Comparison of ENCODE assay signal across 23 cellular contexts in the genomic region with DNA sequence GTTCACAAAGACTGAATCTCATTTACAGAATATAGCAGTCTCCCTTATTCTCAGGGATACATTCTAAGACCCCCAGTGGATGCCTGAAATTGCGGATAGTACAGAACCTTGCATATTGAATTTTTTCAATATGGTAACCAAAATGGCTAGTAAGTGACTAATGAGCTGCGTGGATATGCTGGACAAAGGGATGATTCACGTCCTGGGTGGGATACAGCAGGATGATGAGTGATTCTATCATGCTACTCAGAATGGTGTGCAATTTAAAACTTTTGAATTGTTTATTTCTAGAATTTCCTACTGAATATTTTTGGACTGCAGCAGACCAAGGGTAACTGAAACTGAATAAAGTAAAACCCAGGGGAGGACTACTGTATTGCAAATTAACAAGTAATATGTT.
DNase-seq lines count a peak whose midpoint lies in the region; ATAC-seq and TF ChIP-seq lines count a peak whose summit lies in the region.
"Had no signal": no experiment of that assay in that cellular context is flagged by ENCODE, and none has a peak within 500 bp of the region (broad histone marks: within the 10 kb centered on the region; RNA-seq: fewer than 3 reads in every experiment).

No MANE protein-coding gene starts in this region.

- CTCF ChIA-PET in IMR-90 (lab: Yijun Ruan, JAX), result no interaction called here

- H3K9me3 ChIP-seq in IMR-90 (ENCODE audit: control insufficient read depth, insufficient read depth, low read length), result no peaks in the 10 kb centered on the region
- H3K9me3 ChIP-seq: adrenal gland, vagina had no signal

- no peak overlapping the region for H4K91ac ChIP-seq in IMR-90 (ENCODE audit: insufficient read depth, low read depth, low read length)

- dilution Hi-C loops in IMR-90 (cut with HindIII; ENCODE audit: low sequenced_read_pairs, unreplicated experiment), result no loop called here

- no peak overlapping the region; the same call in 1 of the 2 replicates for H3K4ac ChIP-seq in IMR-90 (ENCODE audit: low read depth, low read length)

- DNase-seq in Daoy (ENCODE audit: low read depth), result peak; percentile 1
- DNase-seq in IMR-90, result peak; percentile 71
- peak; percentile 28 for DNase-seq in brain microvascular endothelial cell
- DNase-seq in kidney tubule cell (ENCODE audit: low spot score), result peak; percentile 7
- no peak for DNase-seq in cardiac septum (ENCODE audit: low spot score)
- no peak for DNase-seq in activated naive CD8-positive, alpha-beta T cell treated with anti-CD3 and anti-CD28 coated beads, Interleukin-2, amount 50 U/mL, for 24 hours
- DNase-seq in stimulated activated CD4-positive, alpha-beta T cell treated with anti-CD3 and anti-CD28 coated beads, Interleukin-15, amount 100 ng/mL, for 24 hours, result no peak
- DNase-seq: activated CD8-positive, alpha-beta memory T cell treated with anti-CD3 and anti-CD28 coated beads for 24 hours; adrenal gland; C1 segment of cervical spinal cord; cerebellar nuclear complex; effector memory CD8-positive, alpha-beta T cell; left cardiac atrium; NCI-H2029 treated with DMSO at 0.1 percent for 48 hours; NCI-H524 treated with DMSO at 0.1 percent for 48 hours; SHP77 treated with DMSO at 0.1 percent for 48 hours; small intestine; stimulated activated CD4-positive, alpha-beta T cell treated with anti-CD3 and anti-CD28 coated beads, Interleukin-4, amount 100 ng/mL, for 24 hours; T-helper 2 cell had no signal

- H3K27ac ChIP-seq in IMR-90 (ENCODE audit: insufficient read depth, low read length), result no peak overlapping the region
- no peak overlapping the region for H3K27ac ChIP-seq in brain microvascular endothelial cell
- H3K27ac ChIP-seq: adrenal gland, vagina had no signal

- intact Hi-C loops in IMR-90 (cut with micrococcal nuclease) (no loop called here), cardiac septum (cut with DNase I) (no loop called here)

- no peaks in the 10 kb centered on the region for H3K9me1 ChIP-seq in IMR-90 (ENCODE audit: insufficient read depth, low read length)

- H2BK120ac ChIP-seq in IMR-90 (ENCODE audit: low read depth, low read length), result 0 out of 2 replicates have a peak overlapping the region, but pooled peaks have one; percentile 8

- TF ChIP-seq POLR2A in IMR-90 (IDR thresholded peaks at IDR 0.05; ENCODE audit: low read depth, low read length), result no peak

- no peak overlapping the region for H4K5ac ChIP-seq in IMR-90 (ENCODE audit: low read depth, low read length)

- no peaks in the 10 kb centered on the region; the same call in 1 of the 2 replicates for H3K4me1 ChIP-seq in IMR-90 (ENCODE audit: control insufficient read depth, insufficient read depth, low read length)
- H3K4me1 ChIP-seq: adrenal gland, vagina had no signal

- H2AK9ac ChIP-seq in IMR-90 (replicated peaks; ENCODE audit: low read depth, low read length, poor library complexity), result no peak overlapping the region

- BruUV-seq in IMR-90 (replicated peaks; lab: Mats Ljungman, UMichigan), result no TSS peak

- peak overlapping the region; percentile 58; the same call in 1 of the 2 replicates for H3K4me2 ChIP-seq in IMR-90 (ENCODE audit: low read depth, low read length)

- WGBS in IMR-90 (ENCODE audit: extremely low coverage in 2 of 2, insufficient read length in 1 of 2), 2 experiments, result 5% methylated on average over 2 of the region's 3 CpGs; no CpG with 5 or more reads in 1 of the 2 experiments

- H3K4me3 ChIP-seq in IMR-90 (ENCODE audit: insufficient read depth, low read depth, low read length) (no peak overlapping the region), brain microvascular endothelial cell (ENCODE audit: low read depth, low read length) (no peak overlapping the region)
- H3K4me3 ChIP-seq: adrenal gland, vagina had no signal

- H3K4me1 Mint-ChIP-seq in activated naive CD8-positive, alpha-beta T cell treated with anti-CD3 and anti-CD28 coated beads, Interleukin-2, amount 50 U/mL, for 24 hours, result peaks cover 4% of the 10 kb centered on the region
- H3K4me1 Mint-ChIP-seq: activated T-helper 17 cell treated with anti-CD3 and anti-CD28 coated beads, Interleukin-2, amount 50 U/mL, for 72 hours; nephron had no signal

- no peaks in the 10 kb centered on the region for H3K9me3 Mint-ChIP-seq in activated naive CD8-positive, alpha-beta T cell treated with anti-CD3 and anti-CD28 coated beads, Interleukin-2, amount 50 U/mL, for 24 hours
- H3K9me3 Mint-ChIP-seq: activated T-helper 17 cell treated with anti-CD3 and anti-CD28 coated beads, Interleukin-2, amount 50 U/mL, for 72 hours; effector memory CD8-positive, alpha-beta T cell; mesothelial cell of epicardium; nephron had no signal

- H3K36me3 ChIP-seq in IMR-90 (ENCODE audit: control insufficient read depth, insufficient read depth, low read length) (0 out of 2 replicates have a peak, but pooled peaks cover 2% of the 10 kb centered on the region), brain microvascular endothelial cell (replicated peaks) (no peaks in the 10 kb centered on the region)
- H3K36me3 ChIP-seq: adrenal gland had no signal

- H3K27ac Mint-ChIP-seq in activated naive CD8-positive, alpha-beta T cell treated with anti-CD3 and anti-CD28 coated beads, Interleukin-2, amount 50 U/mL, for 24 hours, result no peak overlapping the region
- H3K27ac Mint-ChIP-seq: activated T-helper 17 cell treated with anti-CD3 and anti-CD28 coated beads, Interleukin-2, amount 50 U/mL, for 72 hours; effector memory CD8-positive, alpha-beta T cell; mesothelial cell of epicardium; nephron had no signal

- POLR2A ChIA-PET in IMR-90 (lab: Charles Lee; ENCODE audit: unreplicated experiment), result no interaction called here

- H4K20me1 ChIP-seq in IMR-90 (ENCODE audit: insufficient read depth, low read length), result peaks cover 3% of the 10 kb centered on the region; the same call in 1 of the 2 replicates

- H4K8ac ChIP-seq in IMR-90 (ENCODE audit: low read depth in 2 of 2, low read length in 2 of 2), result no peak overlapping the region

- H3K18ac ChIP-seq in IMR-90 (ENCODE audit: low read depth, low read length), result no peak overlapping the region

- no peak overlapping the region for H2AK5ac ChIP-seq in IMR-90 (ENCODE audit: low read depth, low read length)

- TF ChIP-seq RAD21 in IMR-90 (IDR thresholded peaks at IDR 0.05; ENCODE audit: low read length), result no peak

- no peak overlapping the region for H3K4me3 Mint-ChIP-seq in activated naive CD8-positive, alpha-beta T cell treated with anti-CD3 and anti-CD28 coated beads, Interleukin-2, amount 50 U/mL, for 24 hours
- H3K4me3 Mint-ChIP-seq: activated T-helper 17 cell treated with anti-CD3 and anti-CD28 coated beads, Interleukin-2, amount 50 U/mL, for 72 hours; effector memory CD8-positive, alpha-beta T cell; mesothelial cell of epicardium; nephron had no signal

- no peak overlapping the region for H3K56ac ChIP-seq in IMR-90 (ENCODE audit: extremely low read depth, insufficient read depth, low read length)

- no peak overlapping the region for H2BK20ac ChIP-seq in IMR-90 (ENCODE audit: low read depth, low read length)

- no peak overlapping the region for H2AFZ ChIP-seq in IMR-90 (replicated peaks; ENCODE audit: low read length, poor library complexity)

- peak; percentile 66 for ATAC-seq in IMR-90 (ENCODE audit: low read depth)
- ATAC-seq in activated naive CD8-positive, alpha-beta T cell treated with anti-CD3 and anti-CD28 coated beads, Interleukin-2, amount 50 U/mL, for 24 hours, result no peak
- ATAC-seq: activated T-helper 17 cell treated with anti-CD3 and anti-CD28 coated beads, Interleukin-2, amount 50 U/mL, for 72 hours; effector memory CD8-positive, alpha-beta T cell; left cardiac atrium had no signal

- H3K9ac ChIP-seq in IMR-90 (ENCODE audit: low read depth, low read length), result no peak overlapping the region

- peaks cover 16% of the 10 kb centered on the region for H3K36me3 Mint-ChIP-seq in activated naive CD8-positive, alpha-beta T cell treated with anti-CD3 and anti-CD28 coated beads, Interleukin-2, amount 50 U/mL, for 24 hours (ENCODE audit: low read depth)

- peak overlapping the region; percentile 63 for H2BK5ac ChIP-seq in IMR-90 (ENCODE audit: low read depth, low read length, poor library complexity, severe bottlenecking)

- H3K27me3 ChIP-seq in IMR-90 (ENCODE audit: control insufficient read depth, insufficient read depth, low read length) (no peaks in the 10 kb centered on the region), brain microvascular endothelial cell (replicated peaks) (no peaks in the 10 kb centered on the region)
- H3K27me3 ChIP-seq: adrenal gland, vagina had no signal

- no peak for TF ChIP-seq CTCF in IMR-90 (conservative IDR thresholded peaks at IDR 0.05; ENCODE audit: low read depth, low read length)
- TF ChIP-seq CTCF in brain microvascular endothelial cell (IDR thresholded peaks at IDR 0.05; ENCODE audit: low read depth, low read length, missing control alignments), result no peak

- H3K23ac ChIP-seq in IMR-90 (ENCODE audit: low read depth, low read length), result no peak overlapping the region

- H2BK15ac ChIP-seq in IMR-90 (ENCODE audit: low read depth, low read length), result no peak overlapping the region

- in situ Hi-C loops in IMR-90 (cut with MboI; ENCODE audit: low sequenced_read_pairs) (no loop called here), brain microvascular endothelial cell (cut with HindIII; ENCODE audit: low pct_ligation_motif_present, low sequenced_read_pairs) (no loop called here)

- no peaks in the 10 kb centered on the region for H3K27me3 Mint-ChIP-seq in activated naive CD8-positive, alpha-beta T cell treated with anti-CD3 and anti-CD28 coated beads, Interleukin-2, amount 50 U/mL, for 24 hours
- H3K27me3 Mint-ChIP-seq: activated T-helper 17 cell treated with anti-CD3 and anti-CD28 coated beads, Interleukin-2, amount 50 U/mL, for 72 hours; effector memory CD8-positive, alpha-beta T cell had no signal

- peaks cover 6 to 10% of the 10 kb centered on the region in 2 experiments; a peak in 2 of 4 replicates for H3K79me1 ChIP-seq in IMR-90 (ENCODE audit: low read depth in 1 of 2, low read length in 2 of 2)

- H3K14ac ChIP-seq in IMR-90 (replicated peaks; ENCODE audit: low read depth, low read length), result no peak overlapping the region

TF ChIP-seq in IMR-90, 13 proteins besides CTCF, POLR2A, EP300 and RAD21 (continues in another document):
- TF ChIP-seq SMC3 (IDR thresholded peaks at IDR 0.05; ENCODE audit: low read depth, low read length) (no peak), RCOR1 (IDR thresholded peaks at IDR 0.05; ENCODE audit: insufficient replicate concordance, low read length) (no peak), MAZ (IDR thresholded peaks at IDR 0.05; ENCODE audit: borderline replicate concordance, low read depth, low read length) (no peak), MXI1 (IDR thresholded peaks at IDR 0.05; ENCODE audit: borderline replicate concordance, low read depth, low read length) (no peak), BHLHE40 (IDR thresholded peaks at IDR 0.05; ENCODE audit: low read depth, low read length) (no peak)
- TF ChIP-seq, protein P1, sequence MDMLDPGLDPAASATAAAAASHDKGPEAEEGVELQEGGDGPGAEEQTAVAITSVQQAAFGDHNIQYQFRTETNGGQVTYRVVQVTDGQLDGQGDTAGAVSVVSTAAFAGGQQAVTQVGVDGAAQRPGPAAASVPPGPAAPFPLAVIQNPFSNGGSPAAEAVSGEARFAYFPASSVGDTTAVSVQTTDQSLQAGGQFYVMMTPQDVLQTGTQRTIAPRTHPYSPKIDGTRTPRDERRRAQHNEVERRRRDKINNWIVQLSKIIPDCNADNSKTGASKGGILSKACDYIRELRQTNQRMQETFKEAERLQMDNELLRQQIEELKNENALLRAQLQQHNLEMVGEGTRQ (IDR thresholded peaks at IDR 0.05; ENCODE audit: low read depth, low read length), result no peak

Comparison
In these comparisons a context has a peak if more than half of its experiments do, and no peak if none do; other contexts are left out.
1. DNase-seq: peak in Daoy (single experiment), IMR-90 (single experiment), brain microvascular endothelial cell (single experiment) and kidney tubule cell (single experiment); none in cardiac septum (single experiment), activated naive CD8-positive, alpha-beta T cell treated with anti-CD3 and anti-CD28 coated beads, Interleukin-2, amount 50 U/mL, for 24 hours (single experiment) and stimulated activated CD4-positive, alpha-beta T cell treated with anti-CD3 and anti-CD28 coated beads, Interleukin-15, amount 100 ng/mL, for 24 hours (single experiment).